35 cellular contexts compared by ENCODE assay signal in genomic region chr20:17758010-17758409, GRCh38. TPM values are rescaled to one million over a fixed set of nuclear protein-coding genes. Genes with fewer than 3 reads are reported as not detected.
"Had no signal": no experiment of that assay in that cellular context is flagged by ENCODE, and none has a peak within 500 bp of the region (broad histone marks: within the 10 kb centered on the region; RNA-seq: fewer than 3 reads in every experiment).

No MANE protein-coding gene starts in this region.

- H3K27me3 ChIP-seq: neural progenitor cell, ovary, spleen, suprapubic skin, testis, tibial artery, transverse colon, upper lobe of right lung, uterus had no signal

- H3K36me3 Mint-ChIP-seq: natural killer cell, neural progenitor cell, type B pancreatic cell had no signal

- ATAC-seq: natural killer cell; psoas muscle; right cardiac atrium; sciatic nerve; stimulated activated memory B cell treated with anti-CD40 and anti-IgM and Interleukin-4, amounts not matched to agents 10 μg/mL and 1 μg/mL and 100 μg/mL, for 72 hours; stimulated activated naive CD8-positive, alpha-beta T cell treated with anti-CD3 and anti-CD28 coated beads, Interleukin-15, amount 100 ng/mL, for 72 hours; stimulated activated naive CD8-positive, alpha-beta T cell treated with anti-CD3 and anti-CD28 coated beads, Interleukin-15, Interleukin-2, amounts not matched to agents 100 U/mL and 50 U/mL, for 24 hours; upper lobe of right lung had no signal

- H3K4me1 ChIP-seq: neural progenitor cell, psoas muscle, spleen, suprapubic skin, testis, tibial artery, transverse colon, upper lobe of right lung, uterus had no signal

- DNase-seq: natural killer cell; occipital lobe; ovary; posterior cingulate gyrus; psoas muscle; right cardiac atrium; spleen; stimulated activated CD4-positive, alpha-beta T cell treated with anti-CD3 and anti-CD28 coated beads, Interleukin-12 subunit alpha, Interleukin-12 subunit beta, amount 100 ng/mL, for 4 hours; stimulated activated CD4-positive, alpha-beta T cell treated with anti-CD3 and anti-CD28 coated beads, Interleukin-1b, Interleukin-23, amount 100 ng/mL, for 48 hours; stimulated activated CD4-positive, alpha-beta T cell treated with anti-CD3 and anti-CD28 coated beads, Interleukin-4, amount 100 ng/mL, for 1 hour; stimulated activated CD4-positive, alpha-beta T cell treated with anti-CD3 and anti-CD28 coated beads, Interleukin-4, amount 100 ng/mL, for 4 hours; stimulated activated CD8-positive, alpha-beta memory T cell treated with anti-CD3 and anti-CD28 coated beads, Interleukin-4, amount 100 ng/mL, for 48 hours; stimulated activated naive CD4-positive, alpha-beta T cell; stimulated activated naive CD8-positive, alpha-beta T cell treated with anti-CD3 and anti-CD28 coated beads, Interleukin-15, amount 100 ng/mL, for 72 hours; stimulated activated naive CD8-positive, alpha-beta T cell treated with anti-CD3 and anti-CD28 coated beads, Interleukin-15, Interleukin-2, amounts not matched to agents 100 U/mL and 50 U/mL, for 24 hours; substantia nigra; testis; tibial artery; transverse colon; upper lobe of right lung; uterus had no signal

- H3K27ac ChIP-seq: neural progenitor cell, ovary, parathyroid adenoma, psoas muscle, skin epidermis, spleen, suprapubic skin, testis, tibial artery, transverse colon, upper lobe of right lung had no signal

- H3K36me3 ChIP-seq: neural progenitor cell, ovary, spleen, suprapubic skin, tibial artery, transverse colon, upper lobe of right lung, uterus had no signal

- H3K4me1 Mint-ChIP-seq: natural killer cell; nephron; neural progenitor cell; stimulated activated naive CD8-positive, alpha-beta T cell treated with anti-CD3 and anti-CD28 coated beads, Interleukin-15, amount 100 ng/mL, for 72 hours had no signal

- H3K9ac ChIP-seq: neural progenitor cell, parathyroid adenoma had no signal

- H3K27ac Mint-ChIP-seq: natural killer cell; nephron; neural progenitor cell; progenitor cell of endocrine pancreas; stimulated activated memory B cell treated with anti-CD40 and anti-IgM and Interleukin-4, amounts not matched to agents 10 μg/mL and 1 μg/mL and 100 μg/mL, for 72 hours; stimulated activated naive CD8-positive, alpha-beta T cell treated with anti-CD3 and anti-CD28 coated beads, Interleukin-15, amount 100 ng/mL, for 72 hours; type B pancreatic cell had no signal

- H3K4me3 Mint-ChIP-seq: natural killer cell; nephron; neural progenitor cell; stimulated activated memory B cell treated with anti-CD40 and anti-IgM and Interleukin-4, amounts not matched to agents 10 μg/mL and 1 μg/mL and 100 μg/mL, for 72 hours; stimulated activated naive CD8-positive, alpha-beta T cell treated with anti-CD3 and anti-CD28 coated beads, Interleukin-15, amount 100 ng/mL, for 72 hours; type B pancreatic cell had no signal

- H3K4me3 ChIP-seq: neural progenitor cell, ovary, psoas muscle, skin epidermis, smooth muscle cell, spleen, suprapubic skin, testis, tibial artery, transverse colon, upper lobe of right lung, uterus had no signal

- H3K9me3 ChIP-seq: ovary, psoas muscle, testis, transverse colon, upper lobe of right lung had no signal

- H2AFZ ChIP-seq: neural progenitor cell, parathyroid adenoma had no signal

- H3K4me2 ChIP-seq: neural progenitor cell, smooth muscle cell had no signal

- H3K79me2 ChIP-seq: parathyroid adenoma had no signal

RNA-seq across cellular contexts. Expression of gene BANF2, which starts 58.2 kb away (rescaled TPM):
- total RNA-seq: natural killer cell, occipital lobe, osteoblast, ovary, progenitor cell of endocrine pancreas, psoas muscle, renal cortical epithelial cell, right cardiac atrium, sciatic nerve, smooth muscle cell, spleen, suprapubic skin, transverse colon, upper lobe of right lung, urinary bladder, uterus had no signal
- polyA plus RNA-seq: neural cell, ovary, psoas muscle, right cardiac atrium, smooth muscle cell, spleen, urinary bladder had no signal
